1 cellular context compared by ENCODE assay signal in genomic region chr1:32703479-32704291, GRCh38.
TF ChIP-seq lines count a peak whose summit lies in the region.

No MANE protein-coding gene starts in this region.

TF ChIP-seq in SK-N-SH, 30 proteins besides CTCF, POLR2A, EP300 and RAD21 (continued from another document):
- no peak for TF ChIP-seq ZBTB33 (IDR thresholded peaks at IDR 0.05; ENCODE audit: borderline replicate concordance, low read depth)
